1 cellular context compared by ENCODE assay signal in genomic region chr7:127881564-127881963, GRCh38.
TF ChIP-seq lines count a peak whose summit lies in the region.

No MANE protein-coding gene starts in this region.

TF ChIP-seq in H1, 55 proteins besides CTCF, POLR2A, EP300 and RAD21 (continued from another document):
- TF ChIP-seq BACH1 (IDR thresholded peaks at IDR 0.05; ENCODE audit: low read length) (no peak), RNF2 (IDR thresholded peaks at IDR 0.05; ENCODE audit: borderline replicate concordance, low read depth, low read length, missing control alignments, poor library complexity, severe bottlenecking) (no peak), JUND (IDR thresholded peaks at IDR 0.05; ENCODE audit: low read length) (no peak), RXRA (IDR thresholded peaks at IDR 0.05; ENCODE audit: insufficient read depth, low read depth, low read length) (no peak), EZH2 (IDR thresholded peaks at IDR 0.05; ENCODE audit: low read depth, low read length, severe bottlenecking) (no peak), YY1 (IDR thresholded peaks at IDR 0.05; ENCODE audit: low read depth, low read length) (no peak), GABPA (IDR thresholded peaks at IDR 0.05; ENCODE audit: borderline replicate concordance, insufficient read depth, low read length) (no peak)
